23 cellular contexts compared by ENCODE assay signal in the genomic region with DNA sequence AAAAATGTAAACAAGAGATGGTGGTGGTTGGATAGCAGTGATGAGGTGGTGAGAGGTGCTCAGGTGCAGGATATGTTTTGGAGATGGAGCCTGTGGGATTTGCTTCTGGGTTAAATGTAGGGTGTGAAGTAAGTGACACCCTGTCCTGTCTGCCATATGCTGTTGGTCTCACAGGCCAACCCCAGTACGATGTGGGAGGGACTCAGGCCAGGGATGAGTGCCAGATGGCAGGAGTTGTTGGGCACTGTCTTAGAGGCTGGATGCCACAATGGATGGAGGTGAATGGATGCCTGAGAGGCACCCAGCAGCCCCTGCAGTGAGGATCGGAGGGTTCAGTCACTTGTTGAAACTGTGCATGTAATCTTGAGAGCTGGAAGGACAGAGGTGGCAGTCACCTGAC.
"Had no signal": no experiment of that assay in that cellular context is flagged by ENCODE, and none has a peak within 500 bp of the region (broad histone marks: within the 10 kb centered on the region; RNA-seq: fewer than 3 reads in every experiment).

No MANE protein-coding gene starts in this region.

- H3K4me2 ChIP-seq: hepatocyte had no signal

- H2AFZ ChIP-seq: hepatocyte had no signal

- H3K4me3 Mint-ChIP-seq: activated CD4-positive, alpha-beta memory T cell treated with anti-CD3 and anti-CD28 coated beads for 36 hours; activated CD4-positive, alpha-beta T cell treated with anti-CD3 and anti-CD28 coated beads for 36 hours; activated naive CD4-positive, alpha-beta T cell treated with anti-CD3 and anti-CD28 coated beads for 36 hours; activated T-cell treated with anti-CD3 and anti-CD28 coated beads, Interleukin-2, amount 50 U/mL, for 72 hours; immature natural killer cell; memory B cell; natural killer cell treated with Interleukin-12 subunit alpha and Interleukin-12 subunit beta and Interleukin-15 and Interleukin-18, amount 100 ng/mL, for 72 hours; stimulated activated memory B cell treated with anti-CD40 and anti-IgM and Interleukin-4, amounts not matched to agents 10 μg/mL and 1 μg/mL and 100 μg/mL, for 72 hours; T-helper 1 cell treated with Interleukin-12 subunit alpha and Interleukin-12 subunit beta and Interleukin-4 antibody, amounts not matched to agents 30 μg/mL and 1 μg/mL, for 36 hours; WTC11 had no signal

- H3K4me1 ChIP-seq: pancreas, testis, upper lobe of left lung had no signal

- H3K36me3 ChIP-seq: pancreas, upper lobe of left lung had no signal

- H3K4me1 Mint-ChIP-seq: activated CD4-positive, alpha-beta T cell treated with anti-CD3 and anti-CD28 coated beads for 36 hours had no signal

- H3K9me3 ChIP-seq: pancreas, testis, upper lobe of left lung had no signal

- ATAC-seq: activated CD4-positive, alpha-beta T cell treated with anti-CD3 and anti-CD28 coated beads for 36 hours; activated T-cell treated with anti-CD3 and anti-CD28 coated beads, Interleukin-2, amount 50 U/mL, for 72 hours; natural killer cell treated with Interleukin-12 subunit alpha and Interleukin-12 subunit beta and Interleukin-15 and Interleukin-18, amount 100 ng/mL, for 72 hours; pancreas; sciatic nerve; stimulated activated memory B cell treated with anti-CD40 and anti-IgM and Interleukin-4, amounts not matched to agents 10 μg/mL and 1 μg/mL and 100 μg/mL, for 72 hours; WTC11 had no signal

- H3K36me3 Mint-ChIP-seq: natural killer cell treated with Interleukin-12 subunit alpha and Interleukin-12 subunit beta and Interleukin-15 and Interleukin-18, amount 100 ng/mL, for 72 hours; WTC11 had no signal

- H3K27me3 Mint-ChIP-seq: activated CD4-positive, alpha-beta memory T cell treated with anti-CD3 and anti-CD28 coated beads for 36 hours; activated CD4-positive, alpha-beta T cell treated with anti-CD3 and anti-CD28 coated beads for 36 hours; memory B cell; natural killer cell treated with Interleukin-12 subunit alpha and Interleukin-12 subunit beta and Interleukin-15 and Interleukin-18, amount 100 ng/mL, for 72 hours; stimulated activated memory B cell treated with anti-CD40 and anti-IgM and Interleukin-4, amounts not matched to agents 10 μg/mL and 1 μg/mL and 100 μg/mL, for 72 hours had no signal

- H3K27me3 ChIP-seq: hepatocyte, pancreas, testis, upper lobe of left lung had no signal

- H3K9me3 Mint-ChIP-seq: activated naive CD4-positive, alpha-beta T cell treated with anti-CD3 and anti-CD28 coated beads for 36 hours; immature natural killer cell; natural killer cell treated with Interleukin-12 subunit alpha and Interleukin-12 subunit beta and Interleukin-15 and Interleukin-18, amount 100 ng/mL, for 72 hours; T-helper 1 cell treated with Interleukin-12 subunit alpha and Interleukin-12 subunit beta and Interleukin-4 antibody, amounts not matched to agents 30 μg/mL and 1 μg/mL, for 36 hours; WTC11 had no signal

- H3K79me2 ChIP-seq: hepatocyte had no signal

- H3K4me3 ChIP-seq: hepatocyte, pancreas, testis, upper lobe of left lung had no signal

- H3K27ac ChIP-seq: hepatocyte, pancreas, testis, upper lobe of left lung had no signal

- DNase-seq: activated CD4-positive, alpha-beta memory T cell treated with anti-CD3 and anti-CD28 coated beads for 36 hours; activated CD4-positive, alpha-beta T cell treated with anti-CD3 and anti-CD28 coated beads for 36 hours; activated effector memory CD4-positive, alpha-beta T cell treated with Interleukin-2 at 50 U/mL for 16 hours; activated naive CD4-positive, alpha-beta T cell treated with anti-CD3 and anti-CD28 coated beads for 36 hours; activated T-cell treated with anti-CD3 and anti-CD28 coated beads, Interleukin-2, amount 50 U/mL, for 72 hours; amygdala; dermis blood vessel endothelial cell; effector CD8-positive, alpha-beta T cell; erythroblast; immature natural killer cell; kidney glomerular epithelial cell; pancreas; small intestine; T1000; testis; upper lobe of left lung had no signal

- H3K27ac Mint-ChIP-seq: activated CD4-positive, alpha-beta memory T cell treated with anti-CD3 and anti-CD28 coated beads for 36 hours; activated CD4-positive, alpha-beta T cell treated with anti-CD3 and anti-CD28 coated beads for 36 hours; activated naive CD4-positive, alpha-beta T cell treated with anti-CD3 and anti-CD28 coated beads for 36 hours; activated T-cell treated with anti-CD3 and anti-CD28 coated beads, Interleukin-2, amount 50 U/mL, for 72 hours; memory B cell; natural killer cell treated with Interleukin-12 subunit alpha and Interleukin-12 subunit beta and Interleukin-15 and Interleukin-18, amount 100 ng/mL, for 72 hours; stimulated activated memory B cell treated with anti-CD40 and anti-IgM and Interleukin-4, amounts not matched to agents 10 μg/mL and 1 μg/mL and 100 μg/mL, for 72 hours; T-helper 1 cell treated with Interleukin-12 subunit alpha and Interleukin-12 subunit beta and Interleukin-4 antibody, amounts not matched to agents 30 μg/mL and 1 μg/mL, for 36 hours; WTC11 had no signal
